10 cellular contexts compared by ENCODE assay signal in genomic region chr16:57316390-57317017, GRCh38. TPM values are rescaled to one million over a fixed set of nuclear protein-coding genes. Genes with fewer than 3 reads are reported as not detected.
DNase-seq lines count a peak whose midpoint lies in the region; ATAC-seq and TF ChIP-seq lines count a peak whose summit lies in the region.
"Had no signal": no experiment of that assay in that cellular context is flagged by ENCODE, and none has a peak within 500 bp of the region (broad histone marks: within the 10 kb centered on the region; RNA-seq: fewer than 3 reads in every experiment).

No MANE protein-coding gene starts in this region.

- ATAC-seq in GM21515 (IDR thresholded peaks at IDR 0.05; ENCODE audit: unreplicated experiment): no peak
- no peak for ATAC-seq in HG02884 (IDR thresholded peaks at IDR 0.05; ENCODE audit: unreplicated experiment)

- H3K27ac ChIP-seq in SJSA1 (peak overlapping the region; percentile 78), Karpas-422 (ENCODE audit: low read length) (no peak overlapping the region)

- no peaks in the 10 kb centered on the region for H3K9me2 ChIP-seq in Karpas-422 (replicated peaks; ENCODE audit: insufficient read depth, low read length)

- DNase-seq in BJ (ENCODE audit: low read depth) (peak; percentile 59), SJSA1 (ENCODE audit: low read depth in 1 of 2, low spot score in 2 of 2) (peak; percentile 84 to 86), fibroblast of the conjunctiva (ENCODE audit: low read depth) (peak; percentile 83), posterior vena cava (ENCODE audit: low spot score) (peak; percentile 83), Karpas-422 (no peak)
- DNase-seq in stimulated activated CD4-positive, alpha-beta T cell treated with anti-CD3 and anti-CD28 coated beads, Interleukin-2, amount 100 ng/mL, for 48 hours: no peak
- DNase-seq: activated T-cell treated with anti-CD3 and anti-CD28 coated beads, Interleukin-2, amount 50 U/mL, for 24 hours; DMS79 had no signal

- no peaks in the 10 kb centered on the region for H3K79me2 ChIP-seq in Karpas-422 (ENCODE audit: low read length)

- no peak overlapping the region for H2AFZ ChIP-seq in Karpas-422 (ENCODE audit: low read length)

- H3K9me3 ChIP-seq in SJSA1 (replicated peaks) (0 out of 2 replicates have a peak, but pooled peaks cover 3% of the 10 kb centered on the region), Karpas-422 (ENCODE audit: low read length) (no peaks in the 10 kb centered on the region)

- H3K4me3 ChIP-seq in BJ (ENCODE audit: low read depth, low read length): no peak overlapping the region
- H3K4me3 ChIP-seq in SJSA1: no peak overlapping the region
- H3K4me3 ChIP-seq in Karpas-422 (ENCODE audit: low read length): no peak overlapping the region

- H3K36me3 ChIP-seq in BJ (ENCODE audit: control insufficient read depth, insufficient read depth, low read length) (no peaks in the 10 kb centered on the region), SJSA1 (no peaks in the 10 kb centered on the region), Karpas-422 (ENCODE audit: insufficient read depth, low read length) (no peaks in the 10 kb centered on the region)

- peaks cover 54% of the 10 kb centered on the region for H3K4me1 ChIP-seq in SJSA1 (replicated peaks)
- H3K4me1 ChIP-seq in Karpas-422 (ENCODE audit: low read length): peaks cover 8% of the 10 kb centered on the region

- H3K9ac ChIP-seq in Karpas-422 (ENCODE audit: low read length): no peak overlapping the region

- CTCF ChIA-PET in BJ (lab: Yijun Ruan, JAX): interaction anchor here (0.6 to 3.3 kb wide), 7 partner anchors 13 to 459 kb away, joined by 3 to 8 read pairs (median 5); no protein-coding TSS in a partner anchor

- TF ChIP-seq CTCF in BJ (IDR thresholded peaks at IDR 0.05; ENCODE audit: insufficient read depth, low read depth, low read length): no peak

- peaks cover 11% of the 10 kb centered on the region for H3K27me3 ChIP-seq in BJ (ENCODE audit: control insufficient read depth, insufficient read depth, low read length)
- no peaks in the 10 kb centered on the region for H3K27me3 ChIP-seq in SJSA1 (replicated peaks)
- H3K27me3 ChIP-seq in Karpas-422 (ENCODE audit: low read length): no peaks in the 10 kb centered on the region

- H3K4me2 ChIP-seq in Karpas-422 (ENCODE audit: low read depth, low read length, poor library complexity, severe bottlenecking): no peak overlapping the region

- POLR2A ChIA-PET in BJ (lab: Charles Lee): no interaction called here

- H4K20me1 ChIP-seq in Karpas-422 (ENCODE audit: insufficient read depth, low read depth, low read length): no peaks in the 10 kb centered on the region

- intact Hi-C loops in posterior vena cava (cut with DNase I): no loop called here

RNA-seq across cellular contexts. Expression of gene PLLP, which starts 32.0 kb away (rescaled TPM):
- 0.02 and 0.09 TPM in 2 replicates for polyA plus RNA-seq in BJ (2011; rRNA removed)
- not detected in 2 replicates for polyA minus RNA-seq in BJ (2011; rRNA and poly(A)+ RNA removed)
- total RNA-seq in SJSA1 (2014; rRNA removed; shearing (Covaris generic)): not detected in 2 replicates
- total RNA-seq in posterior vena cava: 1 to 10 TPM; 1.7 to 3.8 TPM
- not detected in 2 replicates for total RNA-seq in Karpas-422 (2014; rRNA removed; shearing (Covaris generic); ENCODE audit: low replicate concordance)

RNA-seq across cellular contexts. Expression of gene CCL22, which starts 42.1 kb away (rescaled TPM):
- polyA plus RNA-seq in BJ (2011; rRNA removed): not detected in 2 replicates
- polyA minus RNA-seq in BJ (2011; rRNA and poly(A)+ RNA removed): not detected in 2 replicates
- not detected in 2 replicates for total RNA-seq in SJSA1 (2014; rRNA removed; shearing (Covaris generic))
- under 1 TPM; 0.19 to 0.46 TPM for total RNA-seq in posterior vena cava
- total RNA-seq in Karpas-422 (2014; rRNA removed; shearing (Covaris generic); ENCODE audit: low replicate concordance): not detected in 2 replicates

RNA-seq across cellular contexts. Expression of gene CX3CL1, which starts 55.8 kb away (rescaled TPM):
- polyA plus RNA-seq in BJ (2011; rRNA removed): 0.02 TPM in 1 of 2 replicates, not detected in the other
- not detected in 2 replicates for polyA minus RNA-seq in BJ (2011; rRNA and poly(A)+ RNA removed)
- total RNA-seq in SJSA1 (2014; rRNA removed; shearing (Covaris generic)): 0.18 and 0.38 TPM in 2 replicates
- total RNA-seq in posterior vena cava: 10 to 100 TPM; 36.2 to 45.2 TPM
- not detected in 2 replicates for total RNA-seq in Karpas-422 (2014; rRNA removed; shearing (Covaris generic); ENCODE audit: low replicate concordance)

Comparison
In these comparisons a context has a peak if more than half of its experiments do, and no peak if none do; other contexts are left out.
1. DNase-seq: peak in BJ (single experiment), SJSA1 (2 of 2), fibroblast of the conjunctiva (single experiment) and posterior vena cava (single experiment); none in Karpas-422 (single experiment) and stimulated activated CD4-positive, alpha-beta T cell treated with anti-CD3 and anti-CD28 coated beads, Interleukin-2, amount 100 ng/mL, for 48 hours (0 of 2).
2. RNA of gene CX3CL1, which starts 55.8 kb away (total RNA-seq): 36.2 to 45.2 TPM in posterior vena cava; 0.18 to 0.38 TPM in SJSA1 and not detected in Karpas-422; every median in the first group is over 10 times any median in the second.